In the genomic region with DNA sequence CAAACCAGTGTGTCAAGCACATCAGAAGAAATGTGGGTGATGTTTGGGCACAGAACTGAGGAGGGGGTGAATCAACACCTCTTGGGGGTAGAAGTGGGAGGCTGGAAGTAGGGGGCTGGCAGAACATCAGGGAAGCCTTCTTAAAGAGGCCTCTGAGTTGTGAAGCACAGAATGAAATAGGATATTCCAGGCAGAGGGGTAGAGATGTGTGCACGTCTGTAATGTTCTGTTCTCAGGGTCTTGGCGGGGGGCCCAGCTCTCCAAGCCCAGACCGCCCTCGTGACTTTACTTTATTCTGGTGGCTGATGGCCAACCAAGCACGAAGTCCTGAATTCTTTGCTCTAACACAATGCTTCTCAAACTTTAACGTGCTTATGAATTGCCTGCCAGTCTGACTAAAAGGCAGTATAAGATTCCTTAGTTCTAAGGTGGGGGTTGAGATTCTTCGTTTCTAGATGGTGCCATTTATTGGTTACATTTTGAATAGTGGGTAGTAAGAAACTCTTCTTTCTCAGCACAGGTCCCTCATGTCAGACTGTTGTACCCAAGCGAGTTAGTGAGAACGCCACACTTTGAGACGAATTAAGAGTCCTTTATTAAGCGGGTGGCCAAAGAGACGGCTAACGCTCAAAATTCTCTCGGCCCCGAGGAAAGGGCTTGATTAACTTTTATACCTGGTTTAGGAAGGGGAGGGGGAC, we compare ENCODE assay signal across 12 cellular contexts. TPM values are rescaled to one million over a fixed set of nuclear protein-coding genes. Genes with fewer than 3 reads are reported as not detected.
DNase-seq lines count a peak whose midpoint lies in the region; ATAC-seq, FAIRE-seq and TF ChIP-seq lines count a peak whose summit lies in the region.
"Had no signal": no experiment of that assay in that cellular context is flagged by ENCODE, and none has a peak within 500 bp of the region (broad histone marks: within the 10 kb centered on the region; RNA-seq: fewer than 3 reads in every experiment).

No MANE protein-coding gene starts in this region.

- no peaks in the 10 kb centered on the region for H3K27me3 Mint-ChIP-seq in astrocyte (ENCODE audit: low read depth, unreplicated experiment)
- H3K27me3 Mint-ChIP-seq in HFFc6 (ENCODE audit: insufficient read depth) = peaks cover 21% of the 10 kb centered on the region
- H3K27me3 Mint-ChIP-seq: naive thymus-derived CD4-positive, alpha-beta T cell had no signal

- H3K4me1 ChIP-seq in astrocyte (ENCODE audit: insufficient read depth, low read length) = peaks cover 16% of the 10 kb centered on the region
- H3K4me1 ChIP-seq in heart right ventricle = peaks cover 7 to 61% (median 48%) of the 10 kb centered on the region in 9 donors

- 34 to 47% methylated on average over 15 of the region's 15 CpGs for WGBS in heart right ventricle, 2 donors

- H3K4me2 ChIP-seq in astrocyte (ENCODE audit: low read length) = no peak overlapping the region

- ATAC-seq in heart right ventricle = peak; percentile 77 to 96 (median 88)
- peak; percentile 39 for ATAC-seq in omental fat pad (ENCODE audit: low FRiP score)
- ATAC-seq in GM21786 (IDR thresholded peaks at IDR 0.05; ENCODE audit: unreplicated experiment) = no peak
- ATAC-seq: naive thymus-derived CD4-positive, alpha-beta T cell had no signal

- no peaks in the 10 kb centered on the region for H4K20me1 ChIP-seq in astrocyte (ENCODE audit: insufficient read depth, low read length)

- H3K27me3 ChIP-seq in astrocyte (ENCODE audit: insufficient read depth, low read length) = no peaks in the 10 kb centered on the region
- H3K27me3 ChIP-seq in heart right ventricle = no peaks in the 10 kb centered on the region

- H3K9me3 Mint-ChIP-seq in astrocyte (ENCODE audit: unreplicated experiment) (no peaks in the 10 kb centered on the region), HFFc6 (no peaks in the 10 kb centered on the region)
- H3K9me3 Mint-ChIP-seq: naive thymus-derived CD4-positive, alpha-beta T cell had no signal

- peaks cover 24% of the 10 kb centered on the region for H3K4me1 Mint-ChIP-seq in astrocyte (ENCODE audit: low read depth, unreplicated experiment)
- peaks cover 18% of the 10 kb centered on the region; the same call in 1 of the 2 replicates for H3K4me1 Mint-ChIP-seq in HFFc6 (ENCODE audit: low read depth)

- intact Hi-C loops in heart right ventricle (cut with DNase I) = no loop called here

- DNase-seq in Ammon's horn (ENCODE audit: low spot score) = peak; percentile 61
- DNase-seq in astrocyte (ENCODE audit: low read depth) = peak; percentile 16
- peak; percentile 74 to 77 for DNase-seq in heart right ventricle
- no peak for DNase-seq in omental fat pad (ENCODE audit: low spot score)
- no peak for DNase-seq in NCI-H524 treated with DMSO at 0.1 percent for 48 hours (lab: John Stamatoyannopoulos, UW)
- DNase-seq in HFFc6 = no peak
- no peak for DNase-seq in stimulated activated CD4-positive, alpha-beta T cell treated with anti-CD3 and anti-CD28 coated beads, Interleukin-4, amount 100 ng/mL, for 1 hour
- DNase-seq: activated effector memory CD4-positive, alpha-beta T cell treated with anti-CD3 and anti-CD28 coated beads, Interleukin-2, amount 50 U/mL, for 16 hours; KG1; naive thymus-derived CD4-positive, alpha-beta T cell had no signal

- FAIRE-seq in astrocyte (lab: Jason Lieb, UNC) = no peak

- H3K4me3 Mint-ChIP-seq in astrocyte (ENCODE audit: unreplicated experiment) (no peak overlapping the region), HFFc6 (no peak overlapping the region)
- H3K4me3 Mint-ChIP-seq: naive thymus-derived CD4-positive, alpha-beta T cell had no signal

- no peak overlapping the region for H3K27ac Mint-ChIP-seq in astrocyte (ENCODE audit: unreplicated experiment)
- no peak overlapping the region for H3K27ac Mint-ChIP-seq in HFFc6

- H3K36me3 Mint-ChIP-seq in astrocyte (ENCODE audit: low read depth, unreplicated experiment) = peaks cover 5% of the 10 kb centered on the region
- no peaks in the 10 kb centered on the region for H3K36me3 Mint-ChIP-seq in HFFc6 (ENCODE audit: low read depth)

- no peak overlapping the region for H3K9ac ChIP-seq in astrocyte (ENCODE audit: low read length)

- no peaks in the 10 kb centered on the region for H3K9me3 ChIP-seq in astrocyte (ENCODE audit: insufficient read depth, low read depth, low read length)
- H3K9me3 ChIP-seq in heart right ventricle = no peaks in the 10 kb centered on the region

- H3K36me3 ChIP-seq in astrocyte (ENCODE audit: insufficient read depth, low read length) = no peaks in the 10 kb centered on the region
- H3K36me3 ChIP-seq in heart right ventricle = peaks cover 0 to 12% (median 0%) of the 10 kb centered on the region in 9 donors

- H3K4me3 ChIP-seq in astrocyte (ENCODE audit: insufficient read depth, low read depth, low read length) (no peak overlapping the region), heart right ventricle (no peak overlapping the region)

- no peak overlapping the region for H2AFZ ChIP-seq in astrocyte (ENCODE audit: low read depth, low read length)

- H3K27ac ChIP-seq in astrocyte (ENCODE audit: low read depth, low read length) (no peak overlapping the region), heart right ventricle (peak overlapping the region; percentile 5 to 72 (median 64))
- H3K27ac ChIP-seq: epithelial cell of prostate had no signal

- H3K79me2 ChIP-seq in astrocyte (ENCODE audit: insufficient read depth, low read length) = no peaks in the 10 kb centered on the region

- no peak for TF ChIP-seq CTCF in astrocyte (IDR thresholded peaks at IDR 0.05; ENCODE audit: insufficient read depth, low read depth, low read length)
- no peak for TF ChIP-seq CTCF in heart right ventricle (IDR thresholded peaks at IDR 0.05)
- no peak for TF ChIP-seq CTCF in omental fat pad (IDR thresholded peaks at IDR 0.05)
- no peak for TF ChIP-seq CTCF in HFFc6 (IDR thresholded peaks at IDR 0.05)

RNA-seq across cellular contexts. Expression of a gene that starts 8.2 kb away (rescaled TPM):
- total RNA-seq in astrocyte (24.3 and 29.9 TPM in 2 replicates), heart right ventricle (100 to 1,000 TPM in 3 of 10 donors, 10 to 100 TPM in 7; 57.3 to 135 (median 84.3) TPM), omental fat pad (100 to 1,000 TPM; 218 to 456 (median 415) TPM)
- 10 to 100 TPM; 46.0 to 54.6 TPM for polyA plus RNA-seq in heart right ventricle
- total RNA-seq in HFFc6 (2021; fragmentation: NEBNext Ultra II Directional; extraction: Animal tissue kit (Norgen Biotek cat#: 25700)) = under 1 TPM in 3 of 6 experiments, not detected in 3; 0.15 to 0.52 (median 0.28) TPM

RNA-seq across cellular contexts. Expression of a gene that starts 37.6 kb away (rescaled TPM):
- 134 and 140 TPM in 2 replicates for total RNA-seq in astrocyte
- total RNA-seq in heart right ventricle = 10 to 100 TPM; 21.7 to 57.2 (median 27.6) TPM
- 10 to 100 TPM; 16.9 to 35.0 TPM for polyA plus RNA-seq in heart right ventricle
- 100 to 1,000 TPM in 2 of 4 donors, 10 to 100 TPM in 2; 42.4 to 114 (median 91.6) TPM for total RNA-seq in omental fat pad
- 10 to 100 TPM; 72.9 to 96.2 (median 84.5) TPM for total RNA-seq in HFFc6 (2021; fragmentation: NEBNext Ultra II Directional; extraction: Animal tissue kit (Norgen Biotek cat#: 25700))

RNA-seq across cellular contexts. Expression of a gene that starts 60.0 kb away (rescaled TPM):
- total RNA-seq in astrocyte (not detected in 2 replicates), heart right ventricle (not detected), omental fat pad (not detected)
- polyA plus RNA-seq in heart right ventricle = not detected
- not detected for total RNA-seq in HFFc6 (2021; fragmentation: NEBNext Ultra II Directional; extraction: Animal tissue kit (Norgen Biotek cat#: 25700))
- total RNA-seq: naive thymus-derived CD4-positive, alpha-beta T cell had no signal
- polyA plus RNA-seq: naive thymus-derived CD4-positive, alpha-beta T cell had no signal

RNA-seq across cellular contexts. Expression of a gene that starts 60.0 kb away (rescaled TPM):
- total RNA-seq in astrocyte = not detected in 2 replicates
- not detected for total RNA-seq in heart right ventricle
- not detected for polyA plus RNA-seq in heart right ventricle
- not detected for total RNA-seq in omental fat pad
- total RNA-seq in HFFc6 (2021; fragmentation: NEBNext Ultra II Directional; extraction: Animal tissue kit (Norgen Biotek cat#: 25700)) = not detected
- total RNA-seq: naive thymus-derived CD4-positive, alpha-beta T cell had no signal
- polyA plus RNA-seq: naive thymus-derived CD4-positive, alpha-beta T cell had no signal

Comparison
In these comparisons a context has a peak if more than half of its experiments do, and no peak if none do; other contexts are left out.
1. DNase-seq: peak in Ammon's horn (single experiment), astrocyte (single experiment) and heart right ventricle (2 of 2); none in omental fat pad (single experiment), NCI-H524 treated with DMSO at 0.1 percent for 48 hours (single experiment), HFFc6 (single experiment) and stimulated activated CD4-positive, alpha-beta T cell treated with anti-CD3 and anti-CD28 coated beads, Interleukin-4, amount 100 ng/mL, for 1 hour (single experiment).
2. RNA of a gene that starts 8.2 kb away (total RNA-seq): 218 to 456 TPM in omental fat pad, 57.3 to 135 TPM in heart right ventricle and 24.3 to 29.9 TPM in astrocyte; 0.15 to 0.52 TPM in HFFc6; every median in the first group is over 10 times any median in the second.